ENCODE assay signal across 1 cellular context in genomic region chr6:151390276-151391020, GRCh38.
A peak's percentile ranks its signal among the peaks of the same experiment; 100 is the strongest.
TF ChIP-seq lines count a peak whose summit lies in the region.

No MANE protein-coding gene starts in this region.

TF ChIP-seq in HepG2, 621 proteins besides CTCF, POLR2A, EP300 and RAD21 (continued from another document and continues in another):
- TF ChIP-seq, protein P1, sequence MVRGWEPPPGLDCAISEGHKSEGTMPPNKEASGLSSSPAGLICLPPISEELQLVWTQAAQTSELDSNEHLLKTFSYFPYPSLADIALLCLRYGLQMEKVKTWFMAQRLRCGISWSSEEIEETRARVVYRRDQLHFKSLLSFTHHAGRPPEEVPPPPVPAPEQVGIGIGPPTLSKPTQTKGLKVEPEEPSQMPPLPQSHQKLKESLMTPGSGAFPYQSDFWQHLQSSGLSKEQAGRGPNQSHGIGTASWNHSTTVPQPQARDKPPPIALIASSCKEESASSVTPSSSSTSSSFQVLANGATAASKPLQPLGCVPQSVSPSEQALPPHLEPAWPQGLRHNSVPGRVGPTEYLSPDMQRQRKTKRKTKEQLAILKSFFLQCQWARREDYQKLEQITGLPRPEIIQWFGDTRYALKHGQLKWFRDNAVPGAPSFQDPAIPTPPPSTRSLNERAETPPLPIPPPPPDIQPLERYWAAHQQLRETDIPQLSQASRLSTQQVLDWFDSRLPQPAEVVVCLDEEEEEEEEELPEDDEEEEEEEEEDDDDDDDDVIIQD (CRISPR knock-in tag; IDR thresholded peaks at IDR 0.05; ENCODE audit: low read depth) = 0 out of 2 replicates have a peak, but pooled peaks have one; percentile 26
- TF ChIP-seq CHCHD3 (CRISPR knock-in tag; IDR thresholded peaks at IDR 0.05) = no peak; the same call in 1 of the 2 replicates
- no peak; the same call in 1 of the 2 replicates for TF ChIP-seq ARHGAP35 (CRISPR knock-in tag; IDR thresholded peaks at IDR 0.05; ENCODE audit: borderline replicate concordance)
- no peak for TF ChIP-seq ZNF747 (CRISPR knock-in tag; IDR thresholded peaks at IDR 0.05; ENCODE audit: borderline replicate concordance)
- TF ChIP-seq ATM (IDR thresholded peaks at IDR 0.05; ENCODE audit: borderline replicate concordance) = no peak
- TF ChIP-seq ZFP90 (CRISPR knock-in tag; IDR thresholded peaks at IDR 0.05; ENCODE audit: borderline replicate concordance) = peak; percentile 35; the same call in 1 of the 2 replicates
- no peak; the same call in 1 of the 2 replicates for TF ChIP-seq ZBED4 (CRISPR knock-in tag; IDR thresholded peaks at IDR 0.05; ENCODE audit: borderline replicate concordance)
- no peak for TF ChIP-seq NPAS2 (CRISPR knock-in tag; IDR thresholded peaks at IDR 0.05; ENCODE audit: borderline replicate concordance)
- peak; percentile 82; the same call in 1 of the 2 replicates for TF ChIP-seq RELA (CRISPR knock-in tag; IDR thresholded peaks at IDR 0.05)
- no peak for TF ChIP-seq ZSCAN12 (CRISPR knock-in tag; IDR thresholded peaks at IDR 0.05)
- peak; percentile 88 for TF ChIP-seq ZC3H13 (CRISPR knock-in tag; IDR thresholded peaks at IDR 0.05)
- TF ChIP-seq ZSCAN9 (CRISPR knock-in tag; IDR thresholded peaks at IDR 0.05; ENCODE audit: borderline replicate concordance) = no peak
- TF ChIP-seq, protein P2, sequence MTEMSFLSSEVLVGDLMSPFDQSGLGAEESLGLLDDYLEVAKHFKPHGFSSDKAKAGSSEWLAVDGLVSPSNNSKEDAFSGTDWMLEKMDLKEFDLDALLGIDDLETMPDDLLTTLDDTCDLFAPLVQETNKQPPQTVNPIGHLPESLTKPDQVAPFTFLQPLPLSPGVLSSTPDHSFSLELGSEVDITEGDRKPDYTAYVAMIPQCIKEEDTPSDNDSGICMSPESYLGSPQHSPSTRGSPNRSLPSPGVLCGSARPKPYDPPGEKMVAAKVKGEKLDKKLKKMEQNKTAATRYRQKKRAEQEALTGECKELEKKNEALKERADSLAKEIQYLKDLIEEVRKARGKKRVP (CRISPR knock-in tag; IDR thresholded peaks at IDR 0.05) = peak in 1 of 2 experiments; percentile 72; a peak in 1 of 4 replicates
- TF ChIP-seq GFI1 (CRISPR knock-in tag; IDR thresholded peaks at IDR 0.05; ENCODE audit: borderline replicate concordance) = no peak
- TF ChIP-seq ZBTB46 (CRISPR knock-in tag; IDR thresholded peaks at IDR 0.05; ENCODE audit: borderline replicate concordance) = no peak
- TF ChIP-seq CREB1 (IDR thresholded peaks at IDR 0.05) = peak; percentile 73
- no peak for TF ChIP-seq CREB1 (CRISPR knock-in tag; IDR thresholded peaks at IDR 0.05)
- no peak; the same call in 1 of the 2 replicates for TF ChIP-seq TP53 (CRISPR knock-in tag; conservative IDR thresholded peaks at IDR 0.05)
- TF ChIP-seq ZNF33B (CRISPR knock-in tag; IDR thresholded peaks at IDR 0.05) = no peak
- TF ChIP-seq POLR2AphosphoS5 (IDR thresholded peaks at IDR 0.05; ENCODE audit: low read depth, low read length) = peak; percentile 58; the same call in 1 of the 2 replicates
- peak; percentile 47; the same call in 1 of the 2 replicates for TF ChIP-seq MNT (IDR thresholded peaks at IDR 0.05)
- no peak for TF ChIP-seq ELF4 (CRISPR knock-in tag; IDR thresholded peaks at IDR 0.05; ENCODE audit: borderline replicate concordance)
- peak; percentile 89 for TF ChIP-seq SPEN (CRISPR knock-in tag; IDR thresholded peaks at IDR 0.05; ENCODE audit: low read depth)
- TF ChIP-seq AGO1 (IDR thresholded peaks at IDR 0.05; ENCODE audit: low read depth, low read length, poor library complexity, severe bottlenecking) = peak; percentile 97
- TF ChIP-seq ZNF3 (CRISPR knock-in tag; IDR thresholded peaks at IDR 0.05) = no peak
- TF ChIP-seq ZNF670 (CRISPR knock-in tag; IDR thresholded peaks at IDR 0.05; ENCODE audit: borderline replicate concordance) = peak; percentile 48; the same call in 1 of the 2 replicates
- TF ChIP-seq ZNF768 (CRISPR knock-in tag; IDR thresholded peaks at IDR 0.05) = peak; percentile 9; the same call in 1 of the 2 replicates
- peak in 1 of 2 experiments; percentile 87; a peak in 1 of 4 replicates for TF ChIP-seq KLF16 (CRISPR knock-in tag; IDR thresholded peaks at IDR 0.05)
- TF ChIP-seq ZNF574 (CRISPR knock-in tag; IDR thresholded peaks at IDR 0.05) = peak; percentile 89
- no peak for TF ChIP-seq TAF15 (IDR thresholded peaks at IDR 0.05; ENCODE audit: low read depth, low read length, poor library complexity, severe bottlenecking)
- peak; percentile 46; the same call in 1 of the 2 replicates for TF ChIP-seq GATA4 (IDR thresholded peaks at IDR 0.05; ENCODE audit: borderline replicate concordance, low read depth)
- TF ChIP-seq MYC (CRISPR knock-in tag; IDR thresholded peaks at IDR 0.05; ENCODE audit: borderline replicate concordance) = peak; percentile 90
- TF ChIP-seq ZBTB49 (CRISPR knock-in tag; IDR thresholded peaks at IDR 0.05; ENCODE audit: borderline replicate concordance) = no peak
- no peak for TF ChIP-seq MIER2 (CRISPR knock-in tag; IDR thresholded peaks at IDR 0.05)
- TF ChIP-seq ZNF430 (CRISPR knock-in tag; IDR thresholded peaks at IDR 0.05) = peak; percentile 79
- TF ChIP-seq SOX5 (CRISPR knock-in tag; IDR thresholded peaks at IDR 0.05; ENCODE audit: borderline replicate concordance) = peak; percentile 49
- TF ChIP-seq ESRRA (CRISPR knock-in tag; IDR thresholded peaks at IDR 0.05; ENCODE audit: low read depth) = no peak
- no peak; the same call in 1 of the 2 replicates for TF ChIP-seq MEIS2 (CRISPR knock-in tag; IDR thresholded peaks at IDR 0.05)
- peak; percentile 87; the same call in 1 of the 2 replicates for TF ChIP-seq ZNF607 (CRISPR knock-in tag; IDR thresholded peaks at IDR 0.05; ENCODE audit: borderline replicate concordance)
- no peak for TF ChIP-seq LCORL (IDR thresholded peaks at IDR 0.05)
- TF ChIP-seq LCORL (CRISPR knock-in tag; IDR thresholded peaks at IDR 0.05) = peak; percentile 18; the same call in 1 of the 2 replicates
- TF ChIP-seq POLR2AphosphoS2 (IDR thresholded peaks at IDR 0.05; ENCODE audit: low read depth, low read length) = peak; percentile 10; the same call in 1 of the 2 replicates
- TF ChIP-seq ZNF800 (CRISPR knock-in tag; IDR thresholded peaks at IDR 0.05) = peak; percentile 51; the same call in 1 of the 2 replicates
- TF ChIP-seq HDAC2 (CRISPR knock-in tag; IDR thresholded peaks at IDR 0.05) = peak; percentile 59
- TF ChIP-seq ZBTB26 (CRISPR knock-in tag; IDR thresholded peaks at IDR 0.05; ENCODE audit: borderline replicate concordance) = 0 out of 2 replicates have a peak, but pooled peaks have one; percentile 30
